In genomic region chr13:76314495-76314894, GRCh38 we compare ENCODE assay signal across 15 cellular contexts.
DNase-seq lines count a peak whose midpoint lies in the region; ATAC-seq and TF ChIP-seq lines count a peak whose summit lies in the region.
"Had no signal": no experiment of that assay in that cellular context is flagged by ENCODE, and none has a peak within 500 bp of the region (broad histone marks: within the 10 kb centered on the region; RNA-seq: fewer than 3 reads in every experiment).

No MANE protein-coding gene starts in this region.

- CTCF ChIA-PET in WTC11 (lab: Charles Lee): no interaction called here
- CTCF ChIA-PET in activated CD4-positive, alpha-beta T cell treated with anti-CD3 and anti-CD28 coated beads for 36 hours (lab: Charles Lee): no interaction called here

- intact Hi-C loops in activated CD4-positive, alpha-beta T cell treated with anti-CD3 and anti-CD28 coated beads for 36 hours (cut with DNase I, micrococcal nuclease): no loop called here

- no peak overlapping the region for H3K9ac ChIP-seq in Loucy (ENCODE audit: low read depth, low read length, poor library complexity, severe bottlenecking)

- H3K27ac Mint-ChIP-seq in WTC11: no peak overlapping the region
- no peak overlapping the region for H3K27ac Mint-ChIP-seq in activated CD4-positive, alpha-beta T cell treated with anti-CD3 and anti-CD28 coated beads for 36 hours
- H3K27ac Mint-ChIP-seq: CD4-positive, alpha-beta memory T cell; HFFc6; IgD-negative memory B cell had no signal

- H3K79me2 ChIP-seq in Loucy (ENCODE audit: insufficient read depth, low read length): no peaks in the 10 kb centered on the region

- TF ChIP-seq CTCF in Loucy (conservative IDR thresholded peaks at IDR 0.05; ENCODE audit: low read length) (no peak), WTC11 (IDR thresholded peaks at IDR 0.05) (no peak)

- H3K27me3 ChIP-seq in Loucy (ENCODE audit: insufficient read depth, low read length, poor library complexity, severe bottlenecking): no peaks in the 10 kb centered on the region
- H3K27me3 ChIP-seq: BE2C had no signal

- H3K36me3 Mint-ChIP-seq in WTC11: no peaks in the 10 kb centered on the region
- H3K36me3 Mint-ChIP-seq in activated CD4-positive, alpha-beta T cell treated with anti-CD3 and anti-CD28 coated beads for 36 hours (ENCODE audit: low read depth): no peaks in the 10 kb centered on the region
- H3K36me3 Mint-ChIP-seq: CD4-positive, alpha-beta memory T cell; IgD-negative memory B cell had no signal

- peak overlapping the region; percentile 51; the same call in 1 of the 2 replicates for H2AFZ ChIP-seq in Loucy (ENCODE audit: low read length)

- no peaks in the 10 kb centered on the region for H3K27me3 Mint-ChIP-seq in WTC11 (ENCODE audit: low read depth)
- no peaks in the 10 kb centered on the region for H3K27me3 Mint-ChIP-seq in activated CD4-positive, alpha-beta T cell treated with anti-CD3 and anti-CD28 coated beads for 36 hours
- H3K27me3 Mint-ChIP-seq: CD4-positive, alpha-beta memory T cell; IgD-negative memory B cell had no signal

- H3K4me2 ChIP-seq in Loucy (ENCODE audit: low read depth, low read length, poor library complexity, severe bottlenecking): no peak overlapping the region
- H3K4me2 ChIP-seq: A549 had no signal

- H4K20me1 ChIP-seq in Loucy (ENCODE audit: insufficient read depth, low read length, poor library complexity, severe bottlenecking): no peaks in the 10 kb centered on the region

- peak; percentile 65 for ATAC-seq in WTC11
- ATAC-seq in activated CD4-positive, alpha-beta T cell treated with anti-CD3 and anti-CD28 coated beads for 36 hours: no peak
- ATAC-seq: A549 had no signal

- no peaks in the 10 kb centered on the region for H3K36me3 ChIP-seq in Loucy (ENCODE audit: insufficient read depth, low read length)
- H3K36me3 ChIP-seq: BE2C had no signal

- H3K4me1 ChIP-seq in Loucy (ENCODE audit: insufficient read depth, low read length, poor library complexity, severe bottlenecking): no peaks in the 10 kb centered on the region
- H3K4me1 ChIP-seq: A549, BE2C had no signal

- no peak overlapping the region for H3K4me3 Mint-ChIP-seq in WTC11
- H3K4me3 Mint-ChIP-seq in activated CD4-positive, alpha-beta T cell treated with anti-CD3 and anti-CD28 coated beads for 36 hours: no peak overlapping the region
- H3K4me3 Mint-ChIP-seq: CD4-positive, alpha-beta memory T cell; HFFc6; IgD-negative memory B cell had no signal

- POLR2A ChIA-PET in WTC11 (lab: Charles Lee): no interaction called here
- POLR2A ChIA-PET in activated CD4-positive, alpha-beta T cell treated with anti-CD3 and anti-CD28 coated beads for 36 hours (lab: Charles Lee): no interaction called here

- DNase-seq in WTC11 (ENCODE audit: low spot score): no peak
- peak; percentile 17 for DNase-seq in left kidney (ENCODE audit: low read depth, low spot score)
- DNase-seq in GF-D8 (lab: John Stamatoyannopoulos, UW): no peak
- no peak for DNase-seq in activated CD4-positive, alpha-beta T cell treated with anti-CD3 and anti-CD28 coated beads for 36 hours
- no peak for DNase-seq in DMS53 (lab: John Stamatoyannopoulos, UW)
- no peak for DNase-seq in NCI-H345 treated with DMSO at 0.1 percent for 48 hours (lab: John Stamatoyannopoulos, UW; ENCODE audit: unreplicated experiment)
- DNase-seq: BE2C; CD4-positive, alpha-beta memory T cell; COR-L47; GOT3; HCEC 1CT; HFFc6 had no signal

- H3K4me1 Mint-ChIP-seq in WTC11: no peaks in the 10 kb centered on the region
- H3K4me1 Mint-ChIP-seq in activated CD4-positive, alpha-beta T cell treated with anti-CD3 and anti-CD28 coated beads for 36 hours: no peaks in the 10 kb centered on the region
- H3K4me1 Mint-ChIP-seq: CD4-positive, alpha-beta memory T cell; IgD-negative memory B cell had no signal

- no peaks in the 10 kb centered on the region for H3K9me3 ChIP-seq in Loucy (ENCODE audit: insufficient read depth, low read depth, low read length)
- H3K9me3 ChIP-seq: A549, BE2C had no signal

- no peak overlapping the region for H3K4me3 ChIP-seq in Loucy (ENCODE audit: low read length, poor library complexity, severe bottlenecking)
- H3K4me3 ChIP-seq: A549 had no signal

- H3K9me3 Mint-ChIP-seq in WTC11: no peaks in the 10 kb centered on the region
- no peaks in the 10 kb centered on the region for H3K9me3 Mint-ChIP-seq in activated CD4-positive, alpha-beta T cell treated with anti-CD3 and anti-CD28 coated beads for 36 hours (ENCODE audit: low read depth)
- H3K9me3 Mint-ChIP-seq: CD4-positive, alpha-beta memory T cell had no signal

- H3K9me2 ChIP-seq in Loucy (replicated peaks; ENCODE audit: low read depth, low read length): no peaks in the 10 kb centered on the region

- no peaks in the 10 kb centered on the region for H3F3A ChIP-seq in Loucy (ENCODE audit: low read depth)

TF ChIP-seq in WTC11, 78 proteins besides CTCF, POLR2A, EP300 and RAD21 (continues in another document):
- TF ChIP-seq ZBTB43 (CRISPR knock-in tag; IDR thresholded peaks at IDR 0.05): no peak
- no peak for TF ChIP-seq USF1 (CRISPR knock-in tag; IDR thresholded peaks at IDR 0.05)
- no peak for TF ChIP-seq MYBL2 (CRISPR knock-in tag; IDR thresholded peaks at IDR 0.05)
- TF ChIP-seq HMGXB4 (CRISPR knock-in tag; IDR thresholded peaks at IDR 0.05): no peak
- no peak for TF ChIP-seq PREB (CRISPR knock-in tag; IDR thresholded peaks at IDR 0.05; ENCODE audit: borderline replicate concordance)
- TF ChIP-seq E2F1 (CRISPR knock-in tag; IDR thresholded peaks at IDR 0.05): no peak
